Comparison of ENCODE assay signal across 12 cellular contexts in genomic region chr11:128463975-128464374, GRCh38.
A peak's percentile ranks its signal among the peaks of the same experiment; 100 is the strongest.
DNase-seq lines count a peak whose midpoint lies in the region; ATAC-seq, FAIRE-seq and TF ChIP-seq lines count a peak whose summit lies in the region.
"Had no signal": no experiment of that assay in that cellular context is flagged by ENCODE, and none has a peak within 500 bp of the region (broad histone marks: within the 10 kb centered on the region; RNA-seq: fewer than 3 reads in every experiment).

No MANE protein-coding gene starts in this region.

- TF ChIP-seq RAD21 in liver (IDR thresholded peaks at IDR 0.05) (no peak), HepG2 (CRISPR knock-in tag; IDR thresholded peaks at IDR 0.05) (no peak)

- no peak overlapping the region for H3K4me2 ChIP-seq in HepG2 (ENCODE audit: low read depth, low read length)

- POLR2A ChIA-PET in HepG2 (lab: Yijun Ruan, JAX) = no interaction called here

- H3K4me1 Mint-ChIP-seq in naive B cell = peaks cover 71 to 81% (median 74%) of the 10 kb centered on the region in 3 donors

- peaks cover 75 to 80% of the 10 kb centered on the region in 2 donors for H3K36me3 Mint-ChIP-seq in naive B cell

- no peaks in the 10 kb centered on the region for H3K9me3 ChIP-seq in liver (ENCODE audit: control insufficient read depth in 4 of 4, low read length in 3 of 4)
- no peaks in the 10 kb centered on the region for H3K9me3 ChIP-seq in HepG2 (ENCODE audit: low read length)
- no peaks in the 10 kb centered on the region for H3K9me3 ChIP-seq in vagina

- peak overlapping the region; percentile 49 to 64 for H3K27ac ChIP-seq in liver (ENCODE audit: low read depth in 1 of 2, low read length in 2 of 2)
- H3K27ac ChIP-seq in HepG2 (ENCODE audit: extremely low read length, insufficient read depth, low read length) = no peak overlapping the region
- peak overlapping the region; percentile 97 for H3K27ac ChIP-seq in brain microvascular endothelial cell
- peak overlapping the region; percentile 86 for H3K27ac ChIP-seq in vagina

- H3K4me1 ChIP-seq in liver (ENCODE audit: control insufficient read depth in 4 of 4, insufficient read depth in 4 of 4, low read length in 3 of 4) = no peaks in the 10 kb centered on the region
- peaks cover 18% of the 10 kb centered on the region for H3K4me1 ChIP-seq in HepG2 (ENCODE audit: insufficient read depth, low read length)
- peaks cover 57% of the 10 kb centered on the region for H3K4me1 ChIP-seq in vagina

- in situ Hi-C loops in HepG2 (cut with HindIII; ENCODE audit: extremely low pct_ligation_motif_present, low pct_unique_long_range_greater_than_20kb) (no loop called here), brain microvascular endothelial cell (cut with HindIII; ENCODE audit: low pct_ligation_motif_present, low sequenced_read_pairs) (no loop called here)

- CTCF ChIA-PET in HepG2 (lab: Yijun Ruan, JAX; ENCODE audit: low intra/inter-chr PET ratio, low total read pairs) = no interaction called here

- H3K27me3 ChIP-seq in liver (ENCODE audit: control insufficient read depth in 4 of 4, insufficient read depth in 4 of 4, low read length in 3 of 4) (no peaks in the 10 kb centered on the region), HepG2 (ENCODE audit: control insufficient read depth in 1 of 2, insufficient read depth in 2 of 2, low read length in 2 of 2) (no peaks in the 10 kb centered on the region), brain microvascular endothelial cell (replicated peaks) (no peaks in the 10 kb centered on the region), vagina (no peaks in the 10 kb centered on the region)

- H3K79me2 ChIP-seq in HepG2 (ENCODE audit: insufficient read depth, low read length) = no peaks in the 10 kb centered on the region

- H3K9ac ChIP-seq in liver (ENCODE audit: low read depth in 1 of 2, low read length in 2 of 2) (peak overlapping the region in 1 of 2 donors; percentile 5), HepG2 (ENCODE audit: insufficient read depth, low read depth, low read length) (no peak overlapping the region)

- peaks cover 0 to 6% (median 3%) of the 10 kb centered on the region in 4 donors for H3K36me3 ChIP-seq in liver (ENCODE audit: control insufficient read depth in 4 of 4, insufficient read depth in 3 of 4, low read depth in 1 of 4, low read length in 3 of 4)
- H3K36me3 ChIP-seq in HepG2 (replicated peaks in 1 of 2; ENCODE audit: control insufficient read depth in 1 of 2, insufficient read depth in 2 of 2, low read length in 2 of 2) = no peaks in the 10 kb centered on the region
- H3K36me3 ChIP-seq in brain microvascular endothelial cell (replicated peaks) = peaks cover 58% of the 10 kb centered on the region
- H3K36me3 ChIP-seq in vagina = peaks cover 0 to 26% of the 10 kb centered on the region in 2 donors

- WGBS in liver = 69% methylated on average over 3 of the region's 3 CpGs
- 30% methylated on average over 3 of the region's 3 CpGs for WGBS in HepG2 (ENCODE audit: low lambda C conversion rate)

- DNase-seq in HepG2 (ENCODE audit: low spot score) (no peak), brain microvascular endothelial cell (peak; percentile 42), naive B cell (no peak), vagina (ENCODE audit: extremely low spot score in 2 of 2) (no peak), AML-193 (lab: John Stamatoyannopoulos, UW) (no peak), ureter (ENCODE audit: low spot score) (no peak), retina (no peak)
- DNase-seq: activated CD4-positive, alpha-beta T cell treated with anti-CD3 and anti-CD28 coated beads for 48 hours; MM.1S; NCI-H446 treated with DMSO at 0.1 percent for 48 hours; SIG-M5 had no signal

- TF ChIP-seq CTCF in liver (IDR thresholded peaks at IDR 0.05; ENCODE audit: low read depth, low read length, missing input control) = no peak
- no peak for TF ChIP-seq CTCF in HepG2 (CRISPR knock-in tag; IDR thresholded peaks at IDR 0.05)
- no peak for TF ChIP-seq CTCF in brain microvascular endothelial cell (IDR thresholded peaks at IDR 0.05; ENCODE audit: low read depth, low read length, missing control alignments)
- no peak for TF ChIP-seq CTCF in vagina (IDR thresholded peaks at IDR 0.05)

- no peaks in the 10 kb centered on the region for H4K20me1 ChIP-seq in HepG2 (ENCODE audit: insufficient read depth, low read length)

- TF ChIP-seq POLR2A in HepG2 (IDR thresholded peaks at IDR 0.05; ENCODE audit: insufficient read depth in 1 of 2, low read depth in 2 of 2, low read length in 2 of 2) (no peak), vagina (IDR thresholded peaks at IDR 0.05) (no peak)

- no peak for FAIRE-seq in HepG2 (lab: Jason Lieb, UNC)

- no peaks in the 10 kb centered on the region for H3K27me3 Mint-ChIP-seq in naive B cell

- H3K27ac Mint-ChIP-seq in naive B cell = peak overlapping the region; percentile 83 to 96 (median 92)

- BruUV-seq in HepG2 (replicated peaks; lab: Mats Ljungman, UMichigan) = no TSS peak

- TF ChIP-seq EP300 in HepG2 (IDR thresholded peaks at IDR 0.05; ENCODE audit: low read depth in 2 of 2, low read length in 2 of 2) (no peak), HepG2 (CRISPR knock-in tag; IDR thresholded peaks at IDR 0.05; ENCODE audit: borderline replicate concordance) (no peak)

- H3K4me3 ChIP-seq in liver (ENCODE audit: low read depth in 1 of 3, low read length in 3 of 3) = no peak overlapping the region
- no peak overlapping the region for H3K4me3 ChIP-seq in HepG2 (replicated peaks in 1 of 3; ENCODE audit: insufficient read depth in 1 of 3, low read depth in 2 of 3, low read length in 3 of 3)
- H3K4me3 ChIP-seq in brain microvascular endothelial cell (ENCODE audit: low read depth, low read length) = no peak overlapping the region
- H3K4me3 ChIP-seq in vagina = no peak overlapping the region

- no peak overlapping the region for H2AFZ ChIP-seq in HepG2 (ENCODE audit: low read length)

- H3K9me3 Mint-ChIP-seq in naive B cell = no peaks in the 10 kb centered on the region

- intact Hi-C loops in HepG2 (cut with micrococcal nuclease; ENCODE audit: unreplicated experiment) (no loop called here), vagina (cut with DNase I) (no loop called here)

- no peak for ATAC-seq in HepG2
- ATAC-seq in naive B cell (ENCODE audit: low read depth in 2 of 2) = no peak

- peak overlapping the region in 5 of 8 donors; percentile 5 to 76 (median 26) for H3K4me3 Mint-ChIP-seq in naive B cell

TF ChIP-seq in liver, 16 proteins besides CTCF, POLR2A, EP300 and RAD21 (continues in another document):
- TF ChIP-seq ZBTB33 (IDR thresholded peaks at IDR 0.05) = no peak
- TF ChIP-seq MAX (IDR thresholded peaks at IDR 0.05) = no peak
- no peak for TF ChIP-seq FOXA1 (IDR thresholded peaks at IDR 0.05)
- no peak for TF ChIP-seq TAF1 (conservative IDR thresholded peaks at IDR 0.05)

TF ChIP-seq in HepG2, 621 proteins besides CTCF, POLR2A, EP300 and RAD21 (continues in another document):
- TF ChIP-seq ZNF30 (CRISPR knock-in tag; IDR thresholded peaks at IDR 0.05) (no peak), CSRNP2 (CRISPR knock-in tag; conservative IDR thresholded peaks at IDR 0.05; ENCODE audit: low read depth) (no peak), SMAD3 (CRISPR knock-in tag; IDR thresholded peaks at IDR 0.05) (no peak), ZNF605 (CRISPR knock-in tag; IDR thresholded peaks at IDR 0.05) (no peak), ZNF160 (CRISPR knock-in tag; IDR thresholded peaks at IDR 0.05) (no peak), GMEB2 (CRISPR knock-in tag; IDR thresholded peaks at IDR 0.05; ENCODE audit: low read depth) (no peak), ATM (IDR thresholded peaks at IDR 0.05; ENCODE audit: borderline replicate concordance) (no peak), GFI1 (CRISPR knock-in tag; IDR thresholded peaks at IDR 0.05; ENCODE audit: borderline replicate concordance) (no peak), ZBTB34 (CRISPR knock-in tag; IDR thresholded peaks at IDR 0.05) (no peak), SMAD1 (CRISPR knock-in tag; IDR thresholded peaks at IDR 0.05; ENCODE audit: borderline replicate concordance, low read depth) (no peak), ZNF773 (CRISPR knock-in tag; IDR thresholded peaks at IDR 0.05; ENCODE audit: borderline replicate concordance) (no peak), SRSF1 (optimal IDR thresholded peaks at IDR 0.05; ENCODE audit: low read depth, low read length) (no peak)
